8 cellular contexts compared by ENCODE assay signal in the genomic region with DNA sequence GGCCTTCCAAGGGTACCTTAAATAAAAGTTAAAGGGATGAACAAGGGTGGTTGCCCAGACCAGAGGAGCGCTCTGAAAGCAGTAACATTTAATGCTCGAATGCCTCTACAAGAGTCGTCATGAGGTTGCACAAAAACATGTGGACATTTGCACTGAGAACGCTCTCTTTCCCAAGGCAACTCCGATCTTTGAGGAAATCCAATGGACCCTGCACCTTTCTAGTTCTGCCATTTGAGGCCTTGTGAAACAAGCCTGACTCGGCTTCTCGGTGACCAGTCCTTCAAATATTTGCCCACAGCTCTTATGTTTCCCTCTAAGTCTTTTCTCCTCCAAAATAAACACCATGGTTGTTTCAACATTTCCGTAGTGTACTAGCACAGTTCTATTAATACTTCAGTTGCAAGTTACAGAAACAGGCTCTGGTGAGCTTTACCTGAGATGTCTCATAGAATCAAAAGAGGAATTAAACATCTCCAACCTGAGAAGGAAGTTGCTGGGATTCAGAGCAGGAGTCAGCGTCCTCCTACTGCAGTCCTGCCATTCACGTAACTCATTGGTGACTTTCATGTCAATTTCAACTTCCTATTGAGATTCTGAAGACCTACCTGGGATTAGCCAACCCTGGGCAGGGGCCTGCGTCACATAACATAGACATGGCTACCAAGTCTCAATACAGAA.
A peak's percentile ranks its signal among the peaks of the same experiment; 100 is the strongest.
DNase-seq lines count a peak whose midpoint lies in the region; ATAC-seq and TF ChIP-seq lines count a peak whose summit lies in the region.

No MANE protein-coding gene starts in this region.

- H3K36me3 ChIP-seq in right atrium auricular region = no peaks in the 10 kb centered on the region

- peaks cover 0 to 24% of the 10 kb centered on the region in 2 donors for H3K4me1 ChIP-seq in right atrium auricular region

- H3K4me3 ChIP-seq in right atrium auricular region = no peak overlapping the region

- no peak for ATAC-seq in GM18519 (IDR thresholded peaks at IDR 0.05; ENCODE audit: low FRiP score, unreplicated experiment)

- no peaks in the 10 kb centered on the region for H3K27me3 ChIP-seq in right atrium auricular region

- no peak for TF ChIP-seq CTCF in VCaP (conservative IDR thresholded peaks at IDR 0.05)
- no peak for TF ChIP-seq CTCF in right atrium auricular region (IDR thresholded peaks at IDR 0.05)

- DNase-seq in HS-27A (ENCODE audit: low read depth) (peak; percentile 53), right atrium auricular region (ENCODE audit: low spot score) (no peak), stromal cell of bone marrow (ENCODE audit: low read depth) (peak; percentile 92), G401 (ENCODE audit: low spot score) (no peak)
- DNase-seq in central memory CD4-positive, alpha-beta T cell = no peak
- no peak for DNase-seq in activated CD4-positive, alpha-beta T cell treated with anti-CD3 and anti-CD28 coated beads for 1 hour

- H3K9me3 ChIP-seq in right atrium auricular region = no peaks in the 10 kb centered on the region

- in situ Hi-C loops in G401 (cut with HindIII; ENCODE audit: low sequenced_read_pairs) = no loop called here

- H3K27ac ChIP-seq in VCaP = peak overlapping the region; percentile 95
- H3K27ac ChIP-seq in right atrium auricular region = peak overlapping the region; percentile 46 to 47

Comparison
In these comparisons a context has a peak if more than half of its experiments do, and no peak if none do; other contexts are left out.
1. DNase-seq: peak in HS-27A (single experiment) and stromal cell of bone marrow (single experiment); none in right atrium auricular region (single experiment), central memory CD4-positive, alpha-beta T cell (single experiment), G401 (single experiment) and activated CD4-positive, alpha-beta T cell treated with anti-CD3 and anti-CD28 coated beads for 1 hour (single experiment).